ENCODE assay signal across 7 cellular contexts in genomic region chr21:5121849-5122248, GRCh38.
DNase-seq lines count a peak whose midpoint lies in the region; ATAC-seq and TF ChIP-seq lines count a peak whose summit lies in the region.
"Not testable (repeated sequence)": the region's sequence is repeated elsewhere in the genome, so short reads cannot be mapped to it uniquely, and the experiment has no call there.

No MANE protein-coding gene starts in this region.

- POLR2A ChIA-PET in activated CD8-positive, alpha-beta T cell treated with anti-CD3 and anti-CD28 coated beads, Interleukin-2, amount 10 ng/mL, durations not matched to agents 7 days and 5 days (lab: Charles Lee): not testable (repeated sequence)

- intact Hi-C loops in dendritic cell treated with granulocyte-macrophage colony-stimulating factor and Interleukin-4, amounts not matched to agents 40 ng/mL and 50 ng/mL, for 4 days (cut with micrococcal nuclease); heart right ventricle (cut with DNase I); left lung (cut with DNase I); spleen (cut with DNase I; ENCODE audit: low total_unique reads): not testable (repeated sequence)

- H3K9ac ChIP-seq in DND-41 (ENCODE audit: low read depth, low read length): not testable (repeated sequence)

- H3K36me3 ChIP-seq in CD4-positive, CD25-positive, alpha-beta regulatory T cell (ENCODE audit: control insufficient read depth, insufficient read depth, low read length); DND-41 (ENCODE audit: insufficient read depth, low read length); heart right ventricle; left lung; spleen: not testable (repeated sequence)

- not testable (repeated sequence) for TF ChIP-seq CTCF in DND-41 (IDR thresholded peaks at IDR 0.05; ENCODE audit: borderline replicate concordance, extremely low read depth, low read length, poor library complexity, severe bottlenecking); heart right ventricle (IDR thresholded peaks at IDR 0.05); left lung (IDR thresholded peaks at IDR 0.05); spleen (IDR thresholded peaks at IDR 0.05 in 8 of 11, conservative IDR thresholded peaks at IDR 0.05 in 3 of 11)

- peak in 1 of 2 donors; percentile 23 for ATAC-seq in CD4-positive, CD25-positive, alpha-beta regulatory T cell (ENCODE audit: low read depth in 2 of 2)
- ATAC-seq in DND-41 (ENCODE audit: insufficient read depth, low read depth) (peak; percentile 72), heart right ventricle (peak in 5 of 8 donors; percentile 23 to 51 (median 37)), left lung (peak; percentile 2)
- ATAC-seq in activated CD8-positive, alpha-beta T cell treated with anti-CD3 and anti-CD28 coated beads, Interleukin-2, amount 10 ng/mL, durations not matched to agents 7 days and 5 days: not testable (repeated sequence)

- H3K4me1 Mint-ChIP-seq in CD4-positive, CD25-positive, alpha-beta regulatory T cell; activated CD8-positive, alpha-beta T cell treated with anti-CD3 and anti-CD28 coated beads, Interleukin-2, amount 10 ng/mL, durations not matched to agents 7 days and 5 days (ENCODE audit: low read depth); dendritic cell treated with granulocyte-macrophage colony-stimulating factor and Interleukin-4, amounts not matched to agents 40 ng/mL and 50 ng/mL, for 4 days (ENCODE audit: low read depth): not testable (repeated sequence)

- not testable (repeated sequence) for H4K20me1 ChIP-seq in DND-41 (ENCODE audit: insufficient read depth, low read length)

- not testable (repeated sequence) for H3K36me3 Mint-ChIP-seq in CD4-positive, CD25-positive, alpha-beta regulatory T cell; activated CD8-positive, alpha-beta T cell treated with anti-CD3 and anti-CD28 coated beads, Interleukin-2, amount 10 ng/mL, durations not matched to agents 7 days and 5 days (ENCODE audit: low read depth); dendritic cell treated with granulocyte-macrophage colony-stimulating factor and Interleukin-4, amounts not matched to agents 40 ng/mL and 50 ng/mL, for 4 days (ENCODE audit: low read depth)

- WGBS in heart right ventricle, 2 donors: no CpG with 5 or more reads among the region's 16 CpGs
- no CpG with 5 or more reads among the region's 16 CpGs for WGBS in spleen, 5 donors

- H3K4me3 ChIP-seq in CD4-positive, CD25-positive, alpha-beta regulatory T cell (ENCODE audit: low read depth, low read length); DND-41 (ENCODE audit: low read depth in 1 of 2, low read length in 2 of 2); heart right ventricle; left lung; spleen: not testable (repeated sequence)

- CTCF ChIA-PET in activated CD8-positive, alpha-beta T cell treated with anti-CD3 and anti-CD28 coated beads, Interleukin-2, amount 10 ng/mL, durations not matched to agents 7 days and 5 days (lab: Charles Lee): not testable (repeated sequence)

- peak overlapping the region; percentile 60 for H3K27ac ChIP-seq in CD4-positive, CD25-positive, alpha-beta regulatory T cell (ENCODE audit: insufficient read depth, low read length, poor library complexity, severe bottlenecking)
- not testable (repeated sequence) for H3K27ac ChIP-seq in DND-41 (ENCODE audit: low read length)
- H3K27ac ChIP-seq in heart right ventricle: peak overlapping the region in 6 of 10 donors; percentile 55 to 82 (median 74)
- peak overlapping the region; percentile 39 to 53 for H3K27ac ChIP-seq in left lung
- peak overlapping the region in 6 of 8 donors; percentile 63 to 85 (median 74) for H3K27ac ChIP-seq in spleen

- not testable (repeated sequence) for H3K4me3 Mint-ChIP-seq in CD4-positive, CD25-positive, alpha-beta regulatory T cell; dendritic cell treated with granulocyte-macrophage colony-stimulating factor and Interleukin-4, amounts not matched to agents 40 ng/mL and 50 ng/mL, for 4 days
- H3K4me3 Mint-ChIP-seq in activated CD8-positive, alpha-beta T cell treated with anti-CD3 and anti-CD28 coated beads, Interleukin-2, amount 10 ng/mL, durations not matched to agents 7 days and 5 days: peak overlapping the region; percentile 43

- not testable (repeated sequence) for H3K4me1 ChIP-seq in CD4-positive, CD25-positive, alpha-beta regulatory T cell (ENCODE audit: control insufficient read depth, insufficient read depth, low read length, poor library complexity, severe bottlenecking); DND-41 (ENCODE audit: insufficient read depth, low read length); heart right ventricle; left lung
- H3K4me1 ChIP-seq in spleen: peaks cover 0 to 19% (median 1%) of the 10 kb centered on the region in 6 donors

- H3K79me2 ChIP-seq in DND-41 (ENCODE audit: insufficient read depth, low read length): not testable (repeated sequence)

- not testable (repeated sequence) for H3K9me3 Mint-ChIP-seq in CD4-positive, CD25-positive, alpha-beta regulatory T cell; activated CD8-positive, alpha-beta T cell treated with anti-CD3 and anti-CD28 coated beads, Interleukin-2, amount 10 ng/mL, durations not matched to agents 7 days and 5 days (ENCODE audit: insufficient read depth); dendritic cell treated with granulocyte-macrophage colony-stimulating factor and Interleukin-4, amounts not matched to agents 40 ng/mL and 50 ng/mL, for 4 days

- not testable (repeated sequence) for H3K27me3 Mint-ChIP-seq in CD4-positive, CD25-positive, alpha-beta regulatory T cell; activated CD8-positive, alpha-beta T cell treated with anti-CD3 and anti-CD28 coated beads, Interleukin-2, amount 10 ng/mL, durations not matched to agents 7 days and 5 days (ENCODE audit: low read depth); dendritic cell treated with granulocyte-macrophage colony-stimulating factor and Interleukin-4, amounts not matched to agents 40 ng/mL and 50 ng/mL, for 4 days

- not testable (repeated sequence) for H3K9me3 ChIP-seq in CD4-positive, CD25-positive, alpha-beta regulatory T cell (ENCODE audit: control insufficient read depth in 2 of 2, low read length in 2 of 2); DND-41 (ENCODE audit: insufficient read depth, low read length, severe bottlenecking); heart right ventricle; left lung; spleen

- peak overlapping the region in 1 of 3 donors; percentile 69 for H3K27ac Mint-ChIP-seq in CD4-positive, CD25-positive, alpha-beta regulatory T cell
- H3K27ac Mint-ChIP-seq in activated CD8-positive, alpha-beta T cell treated with anti-CD3 and anti-CD28 coated beads, Interleukin-2, amount 10 ng/mL, durations not matched to agents 7 days and 5 days: peak overlapping the region; percentile 68
- H3K27ac Mint-ChIP-seq in dendritic cell treated with granulocyte-macrophage colony-stimulating factor and Interleukin-4, amounts not matched to agents 40 ng/mL and 50 ng/mL, for 4 days: peak overlapping the region; percentile 80

- H3K4me2 ChIP-seq in DND-41 (ENCODE audit: insufficient read depth, low read length): not testable (repeated sequence)

- H2AFZ ChIP-seq in DND-41 (ENCODE audit: low read depth, low read length): not testable (repeated sequence)

- TF ChIP-seq POLR2A in spleen (IDR thresholded peaks at IDR 0.05): not testable (repeated sequence)

- H3K27me3 ChIP-seq in CD4-positive, CD25-positive, alpha-beta regulatory T cell (ENCODE audit: control insufficient read depth, insufficient read depth, low read length); DND-41 (ENCODE audit: insufficient read depth, low read length, poor library complexity); heart right ventricle; left lung; spleen (replicated peaks in 1 of 7): not testable (repeated sequence)

- not testable (repeated sequence) for DNase-seq in CD4-positive, CD25-positive, alpha-beta regulatory T cell; DND-41; activated CD8-positive, alpha-beta T cell treated with anti-CD3 and anti-CD28 coated beads, Interleukin-2, amount 10 ng/mL, durations not matched to agents 7 days and 5 days; heart right ventricle; left lung; spleen
